1 cellular context compared by ENCODE assay signal in genomic region chr3:195441476-195441970, GRCh38.
TF ChIP-seq lines count a peak whose summit lies in the region.

No MANE protein-coding gene starts in this region.

TF ChIP-seq in K562, 482 proteins besides CTCF, POLR2A, EP300 and RAD21 (continued from another document):
- TF ChIP-seq E2F8 (IDR thresholded peaks at IDR 0.05; ENCODE audit: low read depth, partially characterized antibody): no peak
- TF ChIP-seq CEBPB (tag; IDR thresholded peaks at IDR 0.05): no peak
- TF ChIP-seq ELK3 (CRISPR knock-in tag; IDR thresholded peaks at IDR 0.05): no peak
- TF ChIP-seq SAP30 (IDR thresholded peaks at IDR 0.05; ENCODE audit: borderline replicate concordance, insufficient read depth, low read depth, low read length, poor library complexity, severe bottlenecking): no peak
- no peak for TF ChIP-seq TGIF2 (CRISPR knock-in tag; IDR thresholded peaks at IDR 0.05)
